In genomic region chr17:82956146-82956725, GRCh38 we compare ENCODE assay signal across 12 cellular contexts.
"Had no signal": no experiment of that assay in that cellular context is flagged by ENCODE, and none has a peak within 500 bp of the region (broad histone marks: within the 10 kb centered on the region; RNA-seq: fewer than 3 reads in every experiment).

No MANE protein-coding gene starts in this region.

- H3K4me3 Mint-ChIP-seq: activated naive CD4-positive, alpha-beta T cell treated with anti-CD3 and anti-CD28 coated beads, Interleukin-2, amount 50 U/mL, for 24 hours; immature natural killer cell; nephron; stimulated activated naive B cell treated with anti-CD40 and anti-IgM and Interleukin-4, amounts not matched to agents 10 μg/mL and 1 μg/mL and 100 μg/mL, for 72 hours had no signal

- H3K27ac Mint-ChIP-seq: activated naive CD4-positive, alpha-beta T cell treated with anti-CD3 and anti-CD28 coated beads, Interleukin-2, amount 50 U/mL, for 24 hours; immature natural killer cell; nephron; stimulated activated naive B cell treated with anti-CD40 and anti-IgM and Interleukin-4, amounts not matched to agents 10 μg/mL and 1 μg/mL and 100 μg/mL, for 72 hours had no signal

- H3K27ac ChIP-seq: esophagus muscularis mucosa, pancreas, upper lobe of left lung had no signal

- H3K4me1 ChIP-seq: esophagus muscularis mucosa, pancreas, upper lobe of left lung had no signal

- H3K27me3 ChIP-seq: esophagus muscularis mucosa, pancreas, upper lobe of left lung had no signal

- H3K9me3 ChIP-seq: pancreas, upper lobe of left lung had no signal

- H3K4me3 ChIP-seq: esophagus muscularis mucosa, pancreas, upper lobe of left lung had no signal

- H3K36me3 ChIP-seq: pancreas, upper lobe of left lung had no signal

- DNase-seq: amygdala; immature natural killer cell; mesenchymal stem cell; small intestine; stimulated activated naive B cell treated with anti-CD40 and anti-IgM and Interleukin-4, amounts not matched to agents 10 μg/mL and 1 μg/mL and 100 μg/mL, for 72 hours; substantia nigra; T-helper 2 cell had no signal

- ATAC-seq: stimulated activated naive B cell treated with anti-CD40 and anti-IgM and Interleukin-4, amounts not matched to agents 10 μg/mL and 1 μg/mL and 100 μg/mL, for 72 hours had no signal

- H3K27me3 Mint-ChIP-seq: activated naive CD4-positive, alpha-beta T cell treated with anti-CD3 and anti-CD28 coated beads, Interleukin-2, amount 50 U/mL, for 24 hours; stimulated activated naive B cell treated with anti-CD40 and anti-IgM and Interleukin-4, amounts not matched to agents 10 μg/mL and 1 μg/mL and 100 μg/mL, for 72 hours had no signal

- H3K4me1 Mint-ChIP-seq: activated naive CD4-positive, alpha-beta T cell treated with anti-CD3 and anti-CD28 coated beads, Interleukin-2, amount 50 U/mL, for 24 hours; immature natural killer cell; nephron had no signal
